In genomic region chr14:47278233-47278842, GRCh38 we compare ENCODE assay signal across 8 cellular contexts.
DNase-seq lines count a peak whose midpoint lies in the region; ATAC-seq and TF ChIP-seq lines count a peak whose summit lies in the region.

No MANE protein-coding gene starts in this region.

- DNase-seq in DND-41 (peak; percentile 43), NOMO-1 treated with dmso at 0.1 percent for 144 hours (lab: John Stamatoyannopoulos, UW; ENCODE audit: unreplicated experiment) (peak; percentile 5), brain microvascular endothelial cell (peak; percentile 45), lung microvascular endothelial cell (ENCODE audit: low read depth in 2 of 2) (peak; percentile 9 to 37), upper lobe of right lung (no peak)
- no peak for DNase-seq in activated effector memory CD4-positive, alpha-beta T cell treated with anti-CD3 and anti-CD28 coated beads, Interleukin-2, amount 50 U/mL, for 16 hours

- H2AFZ ChIP-seq in DND-41 (ENCODE audit: low read depth, low read length), result no peak overlapping the region

- no peaks in the 10 kb centered on the region for H3K4me1 ChIP-seq in DND-41 (ENCODE audit: insufficient read depth, low read length)
- peaks cover 4% of the 10 kb centered on the region for H3K4me1 ChIP-seq in upper lobe of right lung

- intact Hi-C loops in upper lobe of right lung (cut with DNase I), result no loop called here

- H3K9ac ChIP-seq in DND-41 (ENCODE audit: low read depth, low read length), result no peak overlapping the region

- H3K27me3 ChIP-seq in DND-41 (ENCODE audit: insufficient read depth, low read length, poor library complexity) (no peaks in the 10 kb centered on the region), brain microvascular endothelial cell (replicated peaks) (no peaks in the 10 kb centered on the region), upper lobe of right lung (no peaks in the 10 kb centered on the region)

- H3K4me3 ChIP-seq in DND-41 (ENCODE audit: low read depth in 1 of 2, low read length in 2 of 2), result no peak overlapping the region
- no peak overlapping the region for H3K4me3 ChIP-seq in brain microvascular endothelial cell (ENCODE audit: low read depth, low read length)
- H3K4me3 ChIP-seq in upper lobe of right lung, result no peak overlapping the region

- ATAC-seq in DND-41 (ENCODE audit: insufficient read depth, low read depth), result peak; percentile 80
- peak; percentile 86 for ATAC-seq in GM19351 (IDR thresholded peaks at IDR 0.05; ENCODE audit: unreplicated experiment)
- ATAC-seq in HG03521 (IDR thresholded peaks at IDR 0.05; ENCODE audit: unreplicated experiment), result peak; percentile 64
- ATAC-seq in upper lobe of right lung, result peak; percentile 93

- in situ Hi-C loops in brain microvascular endothelial cell (cut with HindIII; ENCODE audit: low pct_ligation_motif_present, low sequenced_read_pairs), result no loop called here

- H3K36me3 ChIP-seq in DND-41 (ENCODE audit: insufficient read depth, low read length) (no peaks in the 10 kb centered on the region), brain microvascular endothelial cell (replicated peaks) (no peaks in the 10 kb centered on the region), upper lobe of right lung (no peaks in the 10 kb centered on the region)

- H3K27ac ChIP-seq in DND-41 (ENCODE audit: low read length) (no peak overlapping the region), brain microvascular endothelial cell (no peak overlapping the region), upper lobe of right lung (no peak overlapping the region)

- no peaks in the 10 kb centered on the region for H3K79me2 ChIP-seq in DND-41 (ENCODE audit: insufficient read depth, low read length)

- no peak overlapping the region for H3K4me2 ChIP-seq in DND-41 (ENCODE audit: insufficient read depth, low read length)

- no peaks in the 10 kb centered on the region for H3K9me3 ChIP-seq in DND-41 (ENCODE audit: insufficient read depth, low read length, severe bottlenecking)
- no peaks in the 10 kb centered on the region for H3K9me3 ChIP-seq in upper lobe of right lung

- TF ChIP-seq CTCF in DND-41 (IDR thresholded peaks at IDR 0.05; ENCODE audit: borderline replicate concordance, extremely low read depth, low read length, poor library complexity, severe bottlenecking), result peak; percentile 78
- peak; percentile 93 for TF ChIP-seq CTCF in brain microvascular endothelial cell (IDR thresholded peaks at IDR 0.05; ENCODE audit: low read depth, low read length, missing control alignments)
- TF ChIP-seq CTCF in upper lobe of right lung (IDR thresholded peaks at IDR 0.05), result peak; percentile 67

- H4K20me1 ChIP-seq in DND-41 (ENCODE audit: insufficient read depth, low read length), result no peaks in the 10 kb centered on the region

Comparison
In these comparisons a context has a peak if more than half of its experiments do, and no peak if none do; other contexts are left out.
1. DNase-seq: peak in DND-41 (single experiment), NOMO-1 treated with dmso at 0.1 percent for 144 hours (single experiment), brain microvascular endothelial cell (single experiment) and lung microvascular endothelial cell (2 of 2); none in upper lobe of right lung (single experiment) and activated effector memory CD4-positive, alpha-beta T cell treated with anti-CD3 and anti-CD28 coated beads, Interleukin-2, amount 50 U/mL, for 16 hours (single experiment).
2. Peak in every context shown above with its lines, with median percentiles within 50 percentile points of each other: ATAC-seq and CTCF ChIP-seq.